1 cellular context compared by ENCODE assay signal in genomic region chr2:10877691-10878111, GRCh38.
TF ChIP-seq lines count a peak whose summit lies in the region.

No MANE protein-coding gene starts in this region.

TF ChIP-seq in IMR-90, 13 proteins besides CTCF, POLR2A, EP300 and RAD21:
- TF ChIP-seq, protein P1, sequence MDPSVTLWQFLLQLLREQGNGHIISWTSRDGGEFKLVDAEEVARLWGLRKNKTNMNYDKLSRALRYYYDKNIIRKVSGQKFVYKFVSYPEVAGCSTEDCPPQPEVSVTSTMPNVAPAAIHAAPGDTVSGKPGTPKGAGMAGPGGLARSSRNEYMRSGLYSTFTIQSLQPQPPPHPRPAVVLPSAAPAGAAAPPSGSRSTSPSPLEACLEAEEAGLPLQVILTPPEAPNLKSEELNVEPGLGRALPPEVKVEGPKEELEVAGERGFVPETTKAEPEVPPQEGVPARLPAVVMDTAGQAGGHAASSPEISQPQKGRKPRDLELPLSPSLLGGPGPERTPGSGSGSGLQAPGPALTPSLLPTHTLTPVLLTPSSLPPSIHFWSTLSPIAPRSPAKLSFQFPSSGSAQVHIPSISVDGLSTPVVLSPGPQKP (IDR thresholded peaks at IDR 0.05; ENCODE audit: borderline replicate concordance, low read depth, low read length): no peak
- peak; percentile 37; the same call in 1 of the 2 replicates for TF ChIP-seq CEBPB (IDR thresholded peaks at IDR 0.05; ENCODE audit: low read depth, low read length)
